ENCODE assay signal across 21 cellular contexts in the genomic region with DNA sequence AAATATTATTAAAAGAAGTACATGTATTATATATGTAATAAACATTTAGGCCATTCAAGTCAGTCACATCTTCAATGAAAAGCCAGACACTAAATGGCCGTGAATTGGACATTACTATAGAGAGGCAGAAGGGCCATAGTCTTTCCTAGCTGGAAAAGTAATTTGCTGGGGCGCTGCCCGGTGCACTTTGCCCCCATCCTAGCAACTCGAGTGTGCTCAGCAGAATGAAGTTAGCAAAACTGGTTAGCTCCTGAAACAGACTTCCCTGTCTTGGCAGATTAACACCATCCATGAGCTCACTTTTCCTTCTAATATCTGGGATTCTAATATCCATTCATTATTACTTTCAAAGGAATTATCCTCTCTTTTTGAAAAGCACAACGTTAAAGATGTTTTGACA. TPM values are rescaled to one million over a fixed set of nuclear protein-coding genes. Genes with fewer than 3 reads are reported as not detected.
DNase-seq lines count a peak whose midpoint lies in the region; ATAC-seq and TF ChIP-seq lines count a peak whose summit lies in the region.
"Had no signal": no experiment of that assay in that cellular context is flagged by ENCODE, and none has a peak within 500 bp of the region (broad histone marks: within the 10 kb centered on the region; RNA-seq: fewer than 3 reads in every experiment).

No MANE protein-coding gene starts in this region.

- H3K27ac Mint-ChIP-seq in T-helper 2 cell treated with Interferon-gamma antibody and Interleukin-4, amounts not matched to agents 5 μg/mL and 100 μg/mL, for 36 hours, result no peak overlapping the region
- H3K27ac Mint-ChIP-seq: activated naive CD8-positive, alpha-beta T cell; dendritic cell treated with granulocyte-macrophage colony-stimulating factor and Interleukin-4, amounts not matched to agents 40 ng/mL and 50 ng/mL, for 4 days; H9; stimulated activated naive CD8-positive, alpha-beta T cell treated with anti-CD3 and anti-CD28 coated beads, Interleukin-15, Interleukin-2, amounts not matched to agents 100 ng/mL and 50 ng/mL, for 24 hours had no signal

- no peaks in the 10 kb centered on the region for H3K9me3 Mint-ChIP-seq in T-helper 2 cell treated with Interferon-gamma antibody and Interleukin-4, amounts not matched to agents 5 μg/mL and 100 μg/mL, for 36 hours
- H3K9me3 Mint-ChIP-seq: dendritic cell treated with granulocyte-macrophage colony-stimulating factor and Interleukin-4, amounts not matched to agents 40 ng/mL and 50 ng/mL, for 4 days; H9; stimulated activated naive CD8-positive, alpha-beta T cell treated with anti-CD3 and anti-CD28 coated beads, Interleukin-15, Interleukin-2, amounts not matched to agents 100 ng/mL and 50 ng/mL, for 24 hours had no signal

- H3K9ac ChIP-seq in endocrine pancreas (ENCODE audit: control insufficient read depth, insufficient read depth, low read length), result no peak overlapping the region

- peak; percentile 27 for DNase-seq in HuH-7.5 (ENCODE audit: low spot score)
- peak; percentile 87 to 94 (median 91) for DNase-seq in mucosa of descending colon
- DNase-seq in testis, result peak; percentile 38
- no peak for DNase-seq in effector memory CD4-positive, alpha-beta T cell
- no peak for DNase-seq in T-helper 2 cell treated with Interferon-gamma antibody and Interleukin-4, amounts not matched to agents 5 μg/mL and 100 μg/mL, for 36 hours (ENCODE audit: low spot score)
- no peak for DNase-seq in NCI-H187 treated with DMSO at 0.1 percent for 48 hours (lab: John Stamatoyannopoulos, UW)
- DNase-seq: activated CD8-positive, alpha-beta memory T cell treated with anti-CD3 and anti-CD28 coated beads for 24 hours; H9; NCI-H1092; NCI-H748 treated with DMSO at 0.1 percent for 48 hours; occipital lobe; sigmoid colon; stimulated activated CD4-positive, alpha-beta T cell treated with anti-CD3 and anti-CD28 coated beads, Interleukin-1b, Interleukin-23, amount 100 ng/mL, for 48 hours; T1000 had no signal

- 42 to 50% methylated on average over 5 of the region's 5 CpGs for WGBS in testis, 2 donors

- intact Hi-C loops in mucosa of descending colon (cut with DNase I, micrococcal nuclease), result no loop called here
- intact Hi-C loops in testis (cut with DNase I; ENCODE audit: low total_unique reads), result no loop called here

- no peak for TF ChIP-seq POLR2A in testis (IDR thresholded peaks at IDR 0.05)

- peaks cover 20% of the 10 kb centered on the region for H3K27me3 Mint-ChIP-seq in T-helper 2 cell treated with Interferon-gamma antibody and Interleukin-4, amounts not matched to agents 5 μg/mL and 100 μg/mL, for 36 hours (ENCODE audit: low read depth)
- H3K27me3 Mint-ChIP-seq: activated naive CD8-positive, alpha-beta T cell; dendritic cell treated with granulocyte-macrophage colony-stimulating factor and Interleukin-4, amounts not matched to agents 40 ng/mL and 50 ng/mL, for 4 days; stimulated activated naive CD8-positive, alpha-beta T cell treated with anti-CD3 and anti-CD28 coated beads, Interleukin-15, Interleukin-2, amounts not matched to agents 100 ng/mL and 50 ng/mL, for 24 hours had no signal

- peak overlapping the region; percentile 66 for H3K4me3 ChIP-seq in endocrine pancreas (ENCODE audit: control insufficient read depth, insufficient read depth, low read length)
- H3K4me3 ChIP-seq in mucosa of descending colon, result no peak overlapping the region
- no peak overlapping the region for H3K4me3 ChIP-seq in testis
- no peak overlapping the region for H3K4me3 ChIP-seq in effector memory CD4-positive, alpha-beta T cell (ENCODE audit: insufficient read depth, low read depth, low read length, poor library complexity, severe bottlenecking)
- H3K4me3 ChIP-seq: GM12878, sigmoid colon had no signal

- TF ChIP-seq CTCF in mucosa of descending colon (IDR thresholded peaks at IDR 0.05), result no peak
- no peak for TF ChIP-seq CTCF in testis (IDR thresholded peaks at IDR 0.05)

- H3K4me1 ChIP-seq in endocrine pancreas (ENCODE audit: control insufficient read depth, insufficient read depth, low read length) (peaks cover 20% of the 10 kb centered on the region), mucosa of descending colon (ENCODE audit: low read depth) (peaks cover 30% of the 10 kb centered on the region), testis (peaks cover 9% of the 10 kb centered on the region)
- H3K4me1 ChIP-seq in effector memory CD4-positive, alpha-beta T cell (ENCODE audit: control insufficient read depth, insufficient read depth, low read length, poor library complexity, severe bottlenecking), result peaks cover 12% of the 10 kb centered on the region

- H3K4me1 Mint-ChIP-seq in T-helper 2 cell treated with Interferon-gamma antibody and Interleukin-4, amounts not matched to agents 5 μg/mL and 100 μg/mL, for 36 hours (ENCODE audit: low read depth), result peaks cover 5% of the 10 kb centered on the region

- H3K36me3 Mint-ChIP-seq in T-helper 2 cell treated with Interferon-gamma antibody and Interleukin-4, amounts not matched to agents 5 μg/mL and 100 μg/mL, for 36 hours (ENCODE audit: low read depth), result no peaks in the 10 kb centered on the region

- no peak overlapping the region for H3K4me3 Mint-ChIP-seq in T-helper 2 cell treated with Interferon-gamma antibody and Interleukin-4, amounts not matched to agents 5 μg/mL and 100 μg/mL, for 36 hours
- H3K4me3 Mint-ChIP-seq: activated naive CD8-positive, alpha-beta T cell; dendritic cell treated with granulocyte-macrophage colony-stimulating factor and Interleukin-4, amounts not matched to agents 40 ng/mL and 50 ng/mL, for 4 days; H9 had no signal

- H3K27me3 ChIP-seq in endocrine pancreas (ENCODE audit: control insufficient read depth, insufficient read depth, low read length) (no peaks in the 10 kb centered on the region), testis (no peaks in the 10 kb centered on the region)
- no peaks in the 10 kb centered on the region for H3K27me3 ChIP-seq in effector memory CD4-positive, alpha-beta T cell (replicated peaks; ENCODE audit: control insufficient read depth, insufficient read depth, low read length, poor library complexity, severe bottlenecking)
- H3K27me3 ChIP-seq: sigmoid colon had no signal

- peak; percentile 64 for ATAC-seq in mucosa of descending colon
- ATAC-seq: activated CD4-positive, CD25-positive, alpha-beta regulatory T cell treated with anti-CD3 and anti-CD28 coated beads, Interleukin-2, amount 50 U/mL, for 24 hours; GM12878 had no signal

- H3K9me3 ChIP-seq in endocrine pancreas (ENCODE audit: control insufficient read depth, low read length) (no peaks in the 10 kb centered on the region), mucosa of descending colon (no peaks in the 10 kb centered on the region), testis (no peaks in the 10 kb centered on the region)
- H3K9me3 ChIP-seq in effector memory CD4-positive, alpha-beta T cell (ENCODE audit: control insufficient read depth, low read length), result no peaks in the 10 kb centered on the region
- H3K9me3 ChIP-seq: sigmoid colon had no signal

- peak overlapping the region; percentile 10 to 36 for H3K27ac ChIP-seq in testis
- no peak overlapping the region for H3K27ac ChIP-seq in effector memory CD4-positive, alpha-beta T cell (ENCODE audit: insufficient read depth, low read length, poor library complexity, severe bottlenecking)
- H3K27ac ChIP-seq: HL-60 had no signal

- H3K36me3 ChIP-seq in endocrine pancreas (ENCODE audit: control insufficient read depth, insufficient read depth, low read length), result no peaks in the 10 kb centered on the region
- peaks cover 3% of the 10 kb centered on the region for H3K36me3 ChIP-seq in mucosa of descending colon (ENCODE audit: low read depth)
- H3K36me3 ChIP-seq in testis (ENCODE audit: low read depth, missing control alignments), result no peaks in the 10 kb centered on the region
- H3K36me3 ChIP-seq in effector memory CD4-positive, alpha-beta T cell (ENCODE audit: control insufficient read depth, insufficient read depth, low read length), result no peaks in the 10 kb centered on the region
- H3K36me3 ChIP-seq: sigmoid colon had no signal

RNA-seq across cellular contexts. Expression of a gene that starts 2.8 kb away (rescaled TPM):
- 10 to 100 TPM; 11.2 to 15.0 (median 12.4) TPM for total RNA-seq in mucosa of descending colon
- total RNA-seq in testis, result 10 to 100 TPM in 1 of 2 donors, 1 to 10 TPM in 1; 9.8 to 10.3 TPM
- 20.7 TPM for polyA plus RNA-seq in testis (ENCODE audit: insufficient read depth, low read depth, low replicate concordance)

RNA-seq across cellular contexts. Expression of a gene that starts 57.9 kb away (rescaled TPM):
- 10 to 100 TPM; 31.6 to 35.5 (median 32.7) TPM for total RNA-seq in mucosa of descending colon
- 10 to 100 TPM; 43.1 to 48.6 TPM for total RNA-seq in testis
- polyA plus RNA-seq in testis (ENCODE audit: insufficient read depth, low read depth, low replicate concordance), result 163 TPM

Comparison
In these comparisons a context has a peak if more than half of its experiments do, and no peak if none do; other contexts are left out.
1. DNase-seq: peak in HuH-7.5 (single experiment), mucosa of descending colon (3 of 3) and testis (single experiment); none in effector memory CD4-positive, alpha-beta T cell (0 of 3), T-helper 2 cell treated with Interferon-gamma antibody and Interleukin-4, amounts not matched to agents 5 μg/mL and 100 μg/mL, for 36 hours (single experiment) and NCI-H187 treated with DMSO at 0.1 percent for 48 hours (single experiment).